25 cellular contexts compared by ENCODE assay signal in the genomic region with DNA sequence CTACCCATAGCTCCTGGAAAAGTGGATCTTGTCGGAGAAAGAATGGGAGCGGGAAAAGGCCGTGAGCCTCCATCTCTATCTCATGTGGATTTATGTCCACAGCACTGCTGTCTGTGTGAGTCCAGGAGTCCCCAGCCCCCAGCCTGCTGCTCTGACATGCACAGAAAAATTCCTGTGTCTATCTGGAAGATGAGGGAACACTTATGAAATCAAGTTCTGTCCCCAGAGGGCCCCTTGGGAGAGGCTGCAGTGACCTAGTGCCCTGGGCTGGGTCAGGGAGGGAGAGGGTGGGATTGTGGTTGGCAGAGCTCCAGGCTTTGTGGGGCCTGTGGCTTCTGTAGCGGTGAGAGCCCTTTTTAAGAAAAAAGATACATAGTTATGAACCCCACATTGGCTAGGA. TPM values are rescaled to one million over a fixed set of nuclear protein-coding genes. Genes with fewer than 3 reads are reported as not detected.
DNase-seq lines count a peak whose midpoint lies in the region; ATAC-seq and TF ChIP-seq lines count a peak whose summit lies in the region.
"Had no signal": no experiment of that assay in that cellular context is flagged by ENCODE, and none has a peak within 500 bp of the region (broad histone marks: within the 10 kb centered on the region; RNA-seq: fewer than 3 reads in every experiment).

No MANE protein-coding gene starts in this region.

- no peak for ATAC-seq in GM21390 (IDR thresholded peaks at IDR 0.05; ENCODE audit: unreplicated experiment)
- ATAC-seq: activated CD8-positive, alpha-beta memory T cell treated with anti-CD3 and anti-CD28 coated beads, Interleukin-2, amount 10 ng/mL, durations not matched to agents 7 days and 5 days; activated T-cell treated with anti-CD3 and anti-CD28 coated beads, Interleukin-2, amount 50 U/mL, for 72 hours; natural killer cell had no signal

- no peak for TF ChIP-seq EP300 in transverse colon (IDR thresholded peaks at IDR 0.05; ENCODE audit: low read depth)

- H3K36me3 ChIP-seq in cardiac muscle cell = no peaks in the 10 kb centered on the region
- no peaks in the 10 kb centered on the region for H3K36me3 ChIP-seq in left ventricle myocardium inferior
- H3K36me3 ChIP-seq in adipocyte (ENCODE audit: control insufficient read depth, insufficient read depth, low read length, severe bottlenecking) = no peaks in the 10 kb centered on the region
- H3K36me3 ChIP-seq in neural progenitor cell = no peaks in the 10 kb centered on the region
- no peaks in the 10 kb centered on the region for H3K36me3 ChIP-seq in transverse colon

- in situ Hi-C loops in transverse colon (cut with MboI; ENCODE audit: low pct_ligation_motif_present in 1 of 4, low pct_unique_long_range_greater_than_20kb in 1 of 4, low sequenced_read_pairs in 3 of 4) = no loop called here

- H3K27me3 ChIP-seq in cardiac muscle cell = no peaks in the 10 kb centered on the region
- peaks cover 22% of the 10 kb centered on the region for H3K27me3 ChIP-seq in left ventricle myocardium inferior (ENCODE audit: low read depth)
- H3K27me3 ChIP-seq in adipocyte (replicated peaks; ENCODE audit: control insufficient read depth, insufficient read depth, low read length) = peaks cover 4% of the 10 kb centered on the region
- no peaks in the 10 kb centered on the region for H3K27me3 ChIP-seq in neural progenitor cell
- no peaks in the 10 kb centered on the region for H3K27me3 ChIP-seq in transverse colon

- H3F3A ChIP-seq in neural progenitor cell (ENCODE audit: low read depth) = no peaks in the 10 kb centered on the region

- H3K4me3 ChIP-seq in cardiac muscle cell (no peak overlapping the region), left ventricle myocardium inferior (no peak overlapping the region), adipocyte (ENCODE audit: low read length) (no peak overlapping the region), neural progenitor cell (no peak overlapping the region), transverse colon (no peak overlapping the region)

- peak overlapping the region; percentile 46 for H3K27ac Mint-ChIP-seq in neural progenitor cell
- H3K27ac Mint-ChIP-seq: activated CD8-positive, alpha-beta memory T cell treated with anti-CD3 and anti-CD28 coated beads, Interleukin-2, amount 10 ng/mL, durations not matched to agents 7 days and 5 days; activated T-cell treated with anti-CD3 and anti-CD28 coated beads, Interleukin-2, amount 50 U/mL, for 72 hours; H9; natural killer cell had no signal

- no peaks in the 10 kb centered on the region for H3K36me3 Mint-ChIP-seq in neural progenitor cell
- H3K36me3 Mint-ChIP-seq: activated CD8-positive, alpha-beta memory T cell treated with anti-CD3 and anti-CD28 coated beads, Interleukin-2, amount 10 ng/mL, durations not matched to agents 7 days and 5 days; natural killer cell had no signal

- intact Hi-C loops in left ventricle myocardium inferior (cut with micrococcal nuclease) = no loop called here
- intact Hi-C loops in transverse colon (cut with DNase I; ENCODE audit: low total_unique reads) = no loop called here

- H3K9me3 Mint-ChIP-seq in neural progenitor cell = no peaks in the 10 kb centered on the region
- H3K9me3 Mint-ChIP-seq: activated T-cell treated with anti-CD3 and anti-CD28 coated beads, Interleukin-2, amount 50 U/mL, for 72 hours; central memory CD8-positive, alpha-beta T cell; H9; natural killer cell had no signal

- TF ChIP-seq CTCF in cardiac muscle cell (IDR thresholded peaks at IDR 0.05; ENCODE audit: low read depth, low read length) = no peak
- no peak for TF ChIP-seq CTCF in left ventricle myocardium inferior (IDR thresholded peaks at IDR 0.05; ENCODE audit: borderline replicate concordance)
- TF ChIP-seq CTCF in neural progenitor cell (IDR thresholded peaks at IDR 0.05) = no peak
- TF ChIP-seq CTCF in transverse colon (IDR thresholded peaks at IDR 0.05) = no peak

- no peaks in the 10 kb centered on the region for H4K20me1 ChIP-seq in neural progenitor cell (ENCODE audit: low read depth)

- H3K9me3 ChIP-seq in cardiac muscle cell (ENCODE audit: low read depth) (no peaks in the 10 kb centered on the region), left ventricle myocardium inferior (replicated peaks) (peaks cover 11% of the 10 kb centered on the region), adipocyte (ENCODE audit: control insufficient read depth, low read length) (no peaks in the 10 kb centered on the region), neural progenitor cell (ENCODE audit: low read depth) (no peaks in the 10 kb centered on the region), transverse colon (no peaks in the 10 kb centered on the region)

- H3K4me2 ChIP-seq in neural progenitor cell = no peak overlapping the region

- 17 to 83% methylated on average over 1 to 4 of the region's 4 CpGs for WGBS in transverse colon (ENCODE audit: low coverage in 1 of 2), 2 donors

- peak overlapping the region; percentile 35 for H3K9ac ChIP-seq in adipocyte (ENCODE audit: low read length)
- H3K9ac ChIP-seq in neural progenitor cell = no peak overlapping the region
- H3K9ac ChIP-seq: parathyroid adenoma had no signal

- TF ChIP-seq POLR2A in transverse colon (IDR thresholded peaks at IDR 0.05) = no peak

- peaks cover 10% of the 10 kb centered on the region for H3K4me1 Mint-ChIP-seq in neural progenitor cell
- H3K4me1 Mint-ChIP-seq: activated CD8-positive, alpha-beta memory T cell treated with anti-CD3 and anti-CD28 coated beads, Interleukin-2, amount 10 ng/mL, durations not matched to agents 7 days and 5 days; central memory CD8-positive, alpha-beta T cell; H9 had no signal

- H3K79me2 ChIP-seq in neural progenitor cell (ENCODE audit: low read depth) = no peaks in the 10 kb centered on the region
- H3K79me2 ChIP-seq: parathyroid adenoma had no signal

- no peak overlapping the region for H3K4me3 Mint-ChIP-seq in neural progenitor cell
- H3K4me3 Mint-ChIP-seq: activated CD8-positive, alpha-beta memory T cell treated with anti-CD3 and anti-CD28 coated beads, Interleukin-2, amount 10 ng/mL, durations not matched to agents 7 days and 5 days; activated T-cell treated with anti-CD3 and anti-CD28 coated beads, Interleukin-2, amount 50 U/mL, for 72 hours; central memory CD8-positive, alpha-beta T cell; H9; natural killer cell had no signal

- DNase-seq in cardiac muscle cell (ENCODE audit: low read depth in 1 of 2, low spot score in 1 of 2) = peak; percentile 10 to 36
- no peak for DNase-seq in left ventricle myocardium inferior
- DNase-seq in adipocyte (ENCODE audit: low read depth) = peak; percentile 37
- DNase-seq in neural progenitor cell (ENCODE audit: low spot score) = no peak
- DNase-seq in transverse colon = peak; percentile 5
- no peak for DNase-seq in DMS114 treated with DMSO at 0.1 percent for 48 hours (lab: John Stamatoyannopoulos, UW; ENCODE audit: unreplicated experiment)
- no peak for DNase-seq in activated effector memory CD4-positive, alpha-beta T cell treated with anti-CD3 and anti-CD28 coated beads, Interleukin-2, amount 50 U/mL, for 16 hours
- DNase-seq: ACHN; activated CD4-positive, alpha-beta T cell treated with anti-CD3 and anti-CD28 coated beads, Interleukin-2, amount 50 U/mL, for 1 hour; activated CD8-positive, alpha-beta memory T cell treated with anti-CD3 and anti-CD28 coated beads, Interleukin-2, amount 10 ng/mL, durations not matched to agents 7 days and 5 days; activated naive CD4-positive, alpha-beta T cell treated with anti-CD3 and anti-CD28 coated beads, Interleukin-2, amount 50 U/mL, for 16 hours; activated T-cell treated with anti-CD3 and anti-CD28 coated beads, Interleukin-2, amount 50 U/mL, for 72 hours; C1 segment of cervical spinal cord; Calu3; H9; natural killer cell; NCI-H187; NCI-H526 treated with DMSO at 0.1 percent for 48 hours had no signal

- peaks cover 4% of the 10 kb centered on the region for H3K27me3 Mint-ChIP-seq in neural progenitor cell (ENCODE audit: insufficient read depth, low read depth)

- H3K27ac ChIP-seq in cardiac muscle cell (no peak overlapping the region), left ventricle myocardium inferior (replicated peaks) (no peak overlapping the region), neural progenitor cell (no peak overlapping the region), transverse colon (no peak overlapping the region)
- H3K27ac ChIP-seq: epithelial cell of prostate, HL-60, parathyroid adenoma, VCaP had no signal

- no peaks in the 10 kb centered on the region for H3K4me1 ChIP-seq in cardiac muscle cell (ENCODE audit: low read depth)
- H3K4me1 ChIP-seq in left ventricle myocardium inferior = no peaks in the 10 kb centered on the region
- peaks cover 28% of the 10 kb centered on the region for H3K4me1 ChIP-seq in adipocyte (ENCODE audit: control insufficient read depth, insufficient read depth, low read length)
- H3K4me1 ChIP-seq in neural progenitor cell = no peaks in the 10 kb centered on the region
- H3K4me1 ChIP-seq in transverse colon = no peaks in the 10 kb centered on the region
- H3K4me1 ChIP-seq: parathyroid adenoma had no signal

- no peak overlapping the region for H2AFZ ChIP-seq in neural progenitor cell (replicated peaks)
- H2AFZ ChIP-seq: parathyroid adenoma had no signal

RNA-seq across cellular contexts. Expression of a gene that starts 37.6 kb away (rescaled TPM):
- total RNA-seq in cardiac muscle cell (14.3 and 53.3 TPM in 2 replicates), left ventricle myocardium inferior (0.36 TPM), neural progenitor cell (ENCODE audit: low replicate concordance) (101 and 109 TPM in 2 replicates), transverse colon (10 to 100 TPM in 1 of 4 donors, 1 to 10 TPM in 2, not detected in 1; 1.9 to 29.5 (median 2.1) TPM)
- polyA plus RNA-seq in cardiac muscle cell = 8.0 and 36.3 TPM in 2 replicates

RNA-seq across cellular contexts. Expression of a gene that starts 38.6 kb away (rescaled TPM):
- total RNA-seq in cardiac muscle cell (0.12 TPM in 1 of 2 replicates, not detected in the other), left ventricle myocardium inferior (not detected), neural progenitor cell (ENCODE audit: low replicate concordance) (not detected in 2 replicates), transverse colon (under 1 TPM in 1 of 4 donors, not detected in 3; 0.14 TPM)
- polyA plus RNA-seq in cardiac muscle cell = 0.69 TPM in 1 of 2 replicates, not detected in the other
- total RNA-seq: activated CD8-positive, alpha-beta memory T cell treated with anti-CD3 and anti-CD28 coated beads, Interleukin-2, amount 10 ng/mL, durations not matched to agents 7 days and 5 days; activated T-cell treated with anti-CD3 and anti-CD28 coated beads, Interleukin-2, amount 50 U/mL, for 72 hours; H9; natural killer cell; RPMI7951 had no signal

RNA-seq across cellular contexts. Expression of a gene that starts 56.7 kb away (rescaled TPM):
- total RNA-seq in cardiac muscle cell = not detected in 2 replicates
- not detected in 2 replicates for polyA plus RNA-seq in cardiac muscle cell
- not detected for total RNA-seq in left ventricle myocardium inferior
- not detected in 2 replicates for total RNA-seq in neural progenitor cell (ENCODE audit: low replicate concordance)
- 10 to 100 TPM in 1 of 4 donors, 1 to 10 TPM in 3; 4.4 to 11.3 (median 6.9) TPM for total RNA-seq in transverse colon
- total RNA-seq: activated CD8-positive, alpha-beta memory T cell treated with anti-CD3 and anti-CD28 coated beads, Interleukin-2, amount 10 ng/mL, durations not matched to agents 7 days and 5 days; activated T-cell treated with anti-CD3 and anti-CD28 coated beads, Interleukin-2, amount 50 U/mL, for 72 hours; H9; natural killer cell; RPMI7951 had no signal

Comparison
In these comparisons a context has a peak if more than half of its experiments do, and no peak if none do; other contexts are left out.
1. DNase-seq: peak in cardiac muscle cell (2 of 2), adipocyte (single experiment) and transverse colon (single experiment); none in left ventricle myocardium inferior (single experiment), neural progenitor cell (single experiment), DMS114 treated with DMSO at 0.1 percent for 48 hours (single experiment) and activated effector memory CD4-positive, alpha-beta T cell treated with anti-CD3 and anti-CD28 coated beads, Interleukin-2, amount 50 U/mL, for 16 hours (single experiment).